ENCODE assay signal across 11 cellular contexts in the genomic region with DNA sequence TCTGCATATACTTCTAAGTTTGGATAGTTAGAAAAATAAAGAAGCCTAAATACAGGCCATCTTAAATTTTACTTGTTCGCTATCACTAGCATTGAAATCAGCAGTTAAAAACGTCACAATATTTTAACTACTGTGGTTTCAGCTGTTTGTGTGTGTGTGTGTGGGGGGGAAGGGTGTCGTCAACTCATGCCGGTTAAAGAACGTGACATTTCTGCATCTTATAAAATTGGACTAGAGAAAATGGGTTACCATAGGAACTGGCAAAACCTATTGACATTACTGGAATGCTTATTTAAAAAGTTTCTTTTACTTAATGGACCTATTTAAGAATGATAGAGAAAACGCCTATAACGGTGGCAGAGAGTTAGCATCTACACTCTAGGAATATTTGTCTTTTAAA. TPM values are rescaled to one million over a fixed set of nuclear protein-coding genes. Genes with fewer than 3 reads are reported as not detected.
DNase-seq lines count a peak whose midpoint lies in the region; ATAC-seq, FAIRE-seq and TF ChIP-seq lines count a peak whose summit lies in the region.
"Had no signal": no experiment of that assay in that cellular context is flagged by ENCODE, and none has a peak within 500 bp of the region (broad histone marks: within the 10 kb centered on the region; RNA-seq: fewer than 3 reads in every experiment).

No MANE protein-coding gene starts in this region.

- CTCF ChIA-PET in CD4-positive, alpha-beta memory T cell (lab: Charles Lee; ENCODE audit: partially characterized antibody) = no interaction called here

- H3F3A ChIP-seq in GM23338 (replicated peaks; ENCODE audit: low read depth) = no peaks in the 10 kb centered on the region

- peak overlapping the region in 7 of 8 donors; percentile 11 to 76 (median 33) for H3K4me3 Mint-ChIP-seq in CD4-positive, alpha-beta memory T cell
- H3K4me3 Mint-ChIP-seq in GM23338 = peak overlapping the region; percentile 45
- peak overlapping the region; percentile 69 for H3K4me3 Mint-ChIP-seq in activated T-helper 2 cell treated with anti-CD3 and anti-CD28 coated beads, Interferon-gamma antibody, Interleukin-2, Interleukin-4, amounts not matched to agents 10 μg/mL and 5 μg/mL and 100 μg/mL, durations not matched to agents 14 hours and 24 hours and 36 hours (ENCODE audit: low read depth)
- peak overlapping the region; percentile 57 to 91 (median 75) for H3K4me3 Mint-ChIP-seq in naive thymus-derived CD8-positive, alpha-beta T cell

- no peaks in the 10 kb centered on the region for H3K9me2 ChIP-seq in GM23338 (ENCODE audit: insufficient read depth)

- H3K27me3 ChIP-seq in CD4-positive, alpha-beta memory T cell (ENCODE audit: insufficient read depth, low read length) = no peaks in the 10 kb centered on the region
- H3K27me3 ChIP-seq in GM23338 (ENCODE audit: insufficient read depth) = peaks cover 10% of the 10 kb centered on the region

- no peaks in the 10 kb centered on the region for H3K36me3 ChIP-seq in CD4-positive, alpha-beta memory T cell (ENCODE audit: insufficient read depth, low read length)
- H3K36me3 ChIP-seq in GM23338 (ENCODE audit: insufficient read depth) = no peaks in the 10 kb centered on the region
- H3K36me3 ChIP-seq: thoracic aorta had no signal

- FAIRE-seq in D721Med (lab: Jason Lieb, UNC) = no peak
- FAIRE-seq: RCC 7860 had no signal

- no peak overlapping the region for H3K27ac Mint-ChIP-seq in CD4-positive, alpha-beta memory T cell
- H3K27ac Mint-ChIP-seq in GM23338 = no peak overlapping the region
- H3K27ac Mint-ChIP-seq in activated T-helper 2 cell treated with anti-CD3 and anti-CD28 coated beads, Interferon-gamma antibody, Interleukin-2, Interleukin-4, amounts not matched to agents 10 μg/mL and 5 μg/mL and 100 μg/mL, durations not matched to agents 14 hours and 24 hours and 36 hours = no peak overlapping the region
- peak overlapping the region in 2 of 10 donors; percentile 45 to 77 for H3K27ac Mint-ChIP-seq in naive thymus-derived CD8-positive, alpha-beta T cell

- no peak overlapping the region for H3K27ac ChIP-seq in CD4-positive, alpha-beta memory T cell (ENCODE audit: low read depth, low read length)
- H3K27ac ChIP-seq in GM23338 (ENCODE audit: low read depth) = no peak overlapping the region
- H3K27ac ChIP-seq: thoracic aorta had no signal

- TF ChIP-seq CTCF in GM23338 (conservative IDR thresholded peaks at IDR 0.05; ENCODE audit: low read depth in 2 of 2) (no peak), D721Med (IDR thresholded peaks at IDR 0.05; ENCODE audit: insufficient read depth, missing control alignments) (no peak)

- intact Hi-C loops in CD4-positive, alpha-beta memory T cell (cut with micrococcal nuclease) = loop anchor here (10.0 kb wide), 1 partner anchor 282 kb away; a partner anchor contains a TSS
- intact Hi-C loops in activated T-helper 2 cell treated with anti-CD3 and anti-CD28 coated beads, Interferon-gamma antibody, Interleukin-2, Interleukin-4, amounts not matched to agents 10 μg/mL and 5 μg/mL and 100 μg/mL, durations not matched to agents 14 hours and 24 hours and 36 hours (cut with micrococcal nuclease) = loop anchor here (5.0 to 10.0 kb wide), 3 partner anchors 64 to 848 kb away; no protein-coding TSS in a partner anchor

- POLR2A ChIA-PET in CD4-positive, alpha-beta memory T cell (lab: Charles Lee; ENCODE audit: partially characterized antibody) = no interaction called here
- POLR2A ChIA-PET in naive thymus-derived CD8-positive, alpha-beta T cell (lab: Charles Lee) = no interaction called here

- H3K79me2 ChIP-seq in GM23338 (replicated peaks; ENCODE audit: insufficient read depth) = peaks cover 28% of the 10 kb centered on the region

- H3K9me3 ChIP-seq in CD4-positive, alpha-beta memory T cell (ENCODE audit: control insufficient read depth in 1 of 2, low read length in 2 of 2) = no peaks in the 10 kb centered on the region
- H3K9me3 ChIP-seq: thoracic aorta had no signal

- H3K27me3 Mint-ChIP-seq in CD4-positive, alpha-beta memory T cell = peaks cover 0 to 1% of the 10 kb centered on the region in 2 donors
- peaks cover 6% of the 10 kb centered on the region for H3K27me3 Mint-ChIP-seq in GM23338 (ENCODE audit: insufficient read depth, low read depth, poor library complexity)
- no peaks in the 10 kb centered on the region for H3K27me3 Mint-ChIP-seq in activated T-helper 2 cell treated with anti-CD3 and anti-CD28 coated beads, Interferon-gamma antibody, Interleukin-2, Interleukin-4, amounts not matched to agents 10 μg/mL and 5 μg/mL and 100 μg/mL, durations not matched to agents 14 hours and 24 hours and 36 hours (ENCODE audit: low read depth)
- H3K27me3 Mint-ChIP-seq in naive thymus-derived CD8-positive, alpha-beta T cell = peaks cover 0 to 3% (median 0%) of the 10 kb centered on the region in 5 donors

- H3K9me3 Mint-ChIP-seq in CD4-positive, alpha-beta memory T cell = peaks cover 0 to 3% (median 0%) of the 10 kb centered on the region in 8 donors
- no peaks in the 10 kb centered on the region for H3K9me3 Mint-ChIP-seq in GM23338
- no peaks in the 10 kb centered on the region for H3K9me3 Mint-ChIP-seq in activated T-helper 2 cell treated with anti-CD3 and anti-CD28 coated beads, Interferon-gamma antibody, Interleukin-2, Interleukin-4, amounts not matched to agents 10 μg/mL and 5 μg/mL and 100 μg/mL, durations not matched to agents 14 hours and 24 hours and 36 hours
- no peaks in the 10 kb centered on the region for H3K9me3 Mint-ChIP-seq in naive thymus-derived CD8-positive, alpha-beta T cell

- no peak overlapping the region for H3K4me3 ChIP-seq in CD4-positive, alpha-beta memory T cell (ENCODE audit: low read length in 2 of 2)
- H3K4me3 ChIP-seq in GM23338 = peak overlapping the region; percentile 67

- DNase-seq in CD4-positive, alpha-beta memory T cell = no peak
- no peak for DNase-seq in GM23338 (ENCODE audit: low spot score)
- DNase-seq in activated T-helper 2 cell treated with anti-CD3 and anti-CD28 coated beads, Interferon-gamma antibody, Interleukin-2, Interleukin-4, amounts not matched to agents 10 μg/mL and 5 μg/mL and 100 μg/mL, durations not matched to agents 14 hours and 24 hours and 36 hours (ENCODE audit: low spot score) = no peak
- peak in 2 of 10 donors; percentile 5 to 14 for DNase-seq in naive thymus-derived CD8-positive, alpha-beta T cell
- DNase-seq in D721Med (ENCODE audit: insufficient read length, low spot score) = no peak
- DNase-seq: kidney glomerular epithelial cell had no signal

- H3K4me1 Mint-ChIP-seq in CD4-positive, alpha-beta memory T cell = peaks cover 2 to 16% (median 12%) of the 10 kb centered on the region in 4 donors
- peaks cover 10% of the 10 kb centered on the region; the same call in 2 of the 3 replicates for H3K4me1 Mint-ChIP-seq in GM23338
- H3K4me1 Mint-ChIP-seq in activated T-helper 2 cell treated with anti-CD3 and anti-CD28 coated beads, Interferon-gamma antibody, Interleukin-2, Interleukin-4, amounts not matched to agents 10 μg/mL and 5 μg/mL and 100 μg/mL, durations not matched to agents 14 hours and 24 hours and 36 hours (ENCODE audit: low read depth) = peaks cover 35% of the 10 kb centered on the region
- peaks cover 9 to 20% (median 19%) of the 10 kb centered on the region in 4 donors for H3K4me1 Mint-ChIP-seq in naive thymus-derived CD8-positive, alpha-beta T cell

- H3K36me3 Mint-ChIP-seq in CD4-positive, alpha-beta memory T cell = peaks cover 0 to 1% of the 10 kb centered on the region in 2 donors
- no peaks in the 10 kb centered on the region for H3K36me3 Mint-ChIP-seq in GM23338 (ENCODE audit: low read depth)
- no peaks in the 10 kb centered on the region for H3K36me3 Mint-ChIP-seq in activated T-helper 2 cell treated with anti-CD3 and anti-CD28 coated beads, Interferon-gamma antibody, Interleukin-2, Interleukin-4, amounts not matched to agents 10 μg/mL and 5 μg/mL and 100 μg/mL, durations not matched to agents 14 hours and 24 hours and 36 hours (ENCODE audit: low read depth)
- H3K36me3 Mint-ChIP-seq in naive thymus-derived CD8-positive, alpha-beta T cell = no peaks in the 10 kb centered on the region

- H2AFZ ChIP-seq in GM23338 = no peak overlapping the region

- H4K20me1 ChIP-seq in GM23338 (replicated peaks; ENCODE audit: insufficient read depth) = no peaks in the 10 kb centered on the region

- peak overlapping the region; percentile 72 for H3K4me2 ChIP-seq in GM23338

- ATAC-seq in GM23338 = no peak
- no peak for ATAC-seq in naive thymus-derived CD8-positive, alpha-beta T cell
- ATAC-seq in HG03378 (IDR thresholded peaks at IDR 0.05; ENCODE audit: unreplicated experiment) = no peak
- no peak for ATAC-seq in HG03045 (IDR thresholded peaks at IDR 0.05; ENCODE audit: unreplicated experiment)

- peaks cover 19% of the 10 kb centered on the region for H3K4me1 ChIP-seq in CD4-positive, alpha-beta memory T cell (ENCODE audit: insufficient read depth, low read length)
- H3K4me1 ChIP-seq in GM23338 (ENCODE audit: insufficient read depth) = peaks cover 8% of the 10 kb centered on the region

TF ChIP-seq in GM23338, 12 proteins besides CTCF, POLR2A, EP300 and RAD21 (continues in another document):
- TF ChIP-seq ZNF331 (CRISPR knock-in tag; IDR thresholded peaks at IDR 0.05; ENCODE audit: low read depth) (no peak), ZNF114 (CRISPR knock-in tag; IDR thresholded peaks at IDR 0.05) (no peak), JUNB (IDR thresholded peaks at IDR 0.05; ENCODE audit: unreplicated experiment) (no peak)

RNA-seq across cellular contexts. Expression of a gene that starts 1.2 kb away (rescaled TPM):
- total RNA-seq in CD4-positive, alpha-beta memory T cell = 1 to 10 TPM; 8.6 to 9.8 TPM
- 1 to 10 TPM; 1.5 to 2.2 TPM for polyA plus RNA-seq in CD4-positive, alpha-beta memory T cell
- total RNA-seq in GM23338 (2014; rRNA removed; shearing (Covaris generic)) = 40.9 and 49.5 TPM in 2 replicates
- 10.9 and 13.9 TPM in 2 replicates for polyA plus RNA-seq in GM23338 (2016; fragmentation: Nextera tagmentation; extraction: Ambion mirVana)
- total RNA-seq in activated T-helper 2 cell treated with anti-CD3 and anti-CD28 coated beads, Interferon-gamma antibody, Interleukin-2, Interleukin-4, amounts not matched to agents 10 μg/mL and 5 μg/mL and 100 μg/mL, durations not matched to agents 14 hours and 24 hours and 36 hours = 11.3 and 13.4 TPM in 2 replicates
- total RNA-seq in naive thymus-derived CD8-positive, alpha-beta T cell = 10 to 100 TPM; 19.9 to 20.6 TPM
- 1 to 10 TPM; 5.9 to 7.1 (median 6.0) TPM for polyA plus RNA-seq in naive thymus-derived CD8-positive, alpha-beta T cell
- total RNA-seq: dermis microvascular lymphatic vessel endothelial cell had no signal
